17 cellular contexts compared by ENCODE assay signal in genomic region chr14:35391388-35391710, GRCh38. TPM values are rescaled to one million over a fixed set of nuclear protein-coding genes. Genes with fewer than 3 reads are reported as not detected.
A peak's percentile ranks its signal among the peaks of the same experiment; 100 is the strongest.
DNase-seq lines count a peak whose midpoint lies in the region; ATAC-seq and TF ChIP-seq lines count a peak whose summit lies in the region.
"Had no signal": no experiment of that assay in that cellular context is flagged by ENCODE, and none has a peak within 500 bp of the region (broad histone marks: within the 10 kb centered on the region; RNA-seq: fewer than 3 reads in every experiment).

No MANE protein-coding gene starts in this region.

- H3K23ac ChIP-seq in mesendoderm (ENCODE audit: low read length): no peak overlapping the region

- POLR2A ChIA-PET in A673 (lab: Charles Lee; ENCODE audit: low non-redundant PET) (interaction anchor here (0.7 kb wide), 1 partner anchor 731 kb away, joined by 4 read pairs; no protein-coding TSS in a partner anchor), HEK293 (lab: Yijun Ruan, JAX) (no interaction called here), RWPE1 (lab: Yijun Ruan, JAX; ENCODE audit: low non-redundant PET) (no interaction called here)

- no peaks in the 10 kb centered on the region for H3K27me3 ChIP-seq in A673 (replicated peaks; ENCODE audit: insufficient read depth, low read depth, low read length, poor library complexity)
- no peaks in the 10 kb centered on the region for H3K27me3 ChIP-seq in mesendoderm (ENCODE audit: insufficient read depth, low read length, poor library complexity)
- H3K27me3 ChIP-seq in sigmoid colon: no peaks in the 10 kb centered on the region
- H3K27me3 ChIP-seq: BE2C had no signal

- no peak overlapping the region for H2BK5ac ChIP-seq in mesendoderm (ENCODE audit: low read length)

- H3K4ac ChIP-seq in mesendoderm (ENCODE audit: low read depth, low read length): no peak overlapping the region

- H4K8ac ChIP-seq in mesendoderm (ENCODE audit: low read depth, low read length): no peak overlapping the region

- H3K9me3 ChIP-seq in A673 (ENCODE audit: low read depth, low read length, poor library complexity, severe bottlenecking) (no peaks in the 10 kb centered on the region), HEK293 (ENCODE audit: control insufficient read depth, insufficient read depth, low read depth, low read length) (no peaks in the 10 kb centered on the region), sigmoid colon (no peaks in the 10 kb centered on the region)
- H3K9me3 ChIP-seq: BE2C, Caco-2 had no signal

- BruUV-seq in A673 (replicated peaks; lab: Mats Ljungman, UMichigan): no TSS peak

- TF ChIP-seq CTCF in A673 (conservative IDR thresholded peaks at IDR 0.05; ENCODE audit: low read depth, low read length) (no peak), HEK293 (tag by site-specific recombination; IDR thresholded peaks at IDR 0.05) (no peak), RWPE1 (conservative IDR thresholded peaks at IDR 0.05; ENCODE audit: low read depth) (no peak), sigmoid colon (IDR thresholded peaks at IDR 0.05) (no peak)

- H3K18ac ChIP-seq in mesendoderm (ENCODE audit: low read length): no peak overlapping the region

- no peaks in the 10 kb centered on the region for H3K79me2 ChIP-seq in mesendoderm (ENCODE audit: control insufficient read depth, insufficient read depth, low read length)

- DNase-seq in A673 (ENCODE audit: low spot score) (no peak), RWPE1 (ENCODE audit: low spot score) (no peak), mesendoderm (no peak), sigmoid colon (no peak)
- DNase-seq: Caco-2; CD4-positive, alpha-beta T cell; DND-41; NCI-H1105; NCI-H2227 treated with DMSO at 0.1 percent for 48 hours; SW 1271; T-helper 17 cell had no signal

- no peak overlapping the region for H2AK5ac ChIP-seq in mesendoderm (ENCODE audit: low read length)

- no CpG with 5 or more reads among the region's 3 CpGs for WGBS in mesendoderm (ENCODE audit: extremely low coverage, insufficient coverage, low lambda C conversion rate)
- 92 to 95% methylated on average over 3 of the region's 3 CpGs for WGBS in sigmoid colon, 2 donors

- no peak overlapping the region for H3K9ac ChIP-seq in mesendoderm (ENCODE audit: low read length)
- H3K9ac ChIP-seq: KMS-11 had no signal

- H3K4me2 ChIP-seq in mesendoderm (ENCODE audit: low read length): no peak overlapping the region
- H3K4me2 ChIP-seq: KMS-11 had no signal

- H3K4me3 ChIP-seq in A673 (ENCODE audit: low read depth, low read length, poor library complexity, severe bottlenecking): no peak overlapping the region
- H3K4me3 ChIP-seq in HEK293 (ENCODE audit: low read depth, low read length): no peak overlapping the region
- H3K4me3 ChIP-seq in mesendoderm (ENCODE audit: low read length): no peak overlapping the region
- H3K4me3 ChIP-seq in sigmoid colon: no peak overlapping the region
- H3K4me3 ChIP-seq: SK-N-MC had no signal

- ATAC-seq in HG02870 (IDR thresholded peaks at IDR 0.05; ENCODE audit: unreplicated experiment) (no peak), GM21723 (IDR thresholded peaks at IDR 0.05; ENCODE audit: unreplicated experiment) (no peak)

- H2BK15ac ChIP-seq in mesendoderm (replicated peaks; ENCODE audit: low read depth): no peak overlapping the region

- peak overlapping the region; percentile 32 for H2BK120ac ChIP-seq in mesendoderm (ENCODE audit: low read depth, low read length)

- TF ChIP-seq POLR2A in sigmoid colon (IDR thresholded peaks at IDR 0.05): no peak

- peaks cover 18% of the 10 kb centered on the region for H3K4me1 ChIP-seq in A673 (ENCODE audit: insufficient read depth, low read length, poor library complexity, severe bottlenecking)
- H3K4me1 ChIP-seq in HEK293 (ENCODE audit: control insufficient read depth, insufficient read depth, low read length): no peaks in the 10 kb centered on the region
- peaks cover 7% of the 10 kb centered on the region for H3K4me1 ChIP-seq in mesendoderm (ENCODE audit: control insufficient read depth, low read depth, low read length)
- peaks cover 0 to 25% (median 22%) of the 10 kb centered on the region in 4 donors for H3K4me1 ChIP-seq in sigmoid colon
- H3K4me1 ChIP-seq: Caco-2 had no signal

- TF ChIP-seq EP300 in sigmoid colon (IDR thresholded peaks at IDR 0.05): no peak

- peak overlapping the region; percentile 37 for H3K27ac ChIP-seq in A673 (ENCODE audit: low read depth, low read length, poor library complexity, severe bottlenecking)
- no peak overlapping the region for H3K27ac ChIP-seq in HEK293 (ENCODE audit: extremely low read depth, low read depth, low read length)
- H3K27ac ChIP-seq in RWPE1: peak overlapping the region; percentile 38
- no peak overlapping the region for H3K27ac ChIP-seq in mesendoderm (ENCODE audit: low read depth, low read length)
- H3K27ac ChIP-seq in sigmoid colon: no peak overlapping the region
- H3K27ac ChIP-seq: KMS-11, SK-N-MC had no signal

- H3K36me3 ChIP-seq in A673 (ENCODE audit: insufficient read depth, low read length, poor library complexity, severe bottlenecking) (no peaks in the 10 kb centered on the region), HEK293 (ENCODE audit: control insufficient read depth in 2 of 2, insufficient read depth in 1 of 2, low read length in 2 of 2) (no peaks in the 10 kb centered on the region), mesendoderm (ENCODE audit: control insufficient read depth, insufficient read depth, low read length) (no peaks in the 10 kb centered on the region), sigmoid colon (no peaks in the 10 kb centered on the region)
- H3K36me3 ChIP-seq: BE2C had no signal

- no peak overlapping the region for H4K5ac ChIP-seq in mesendoderm (ENCODE audit: low read length)

- CTCF ChIA-PET in A673 (lab: Charles Lee) (interaction anchor here (0.6 kb wide), 1 partner anchor 408 kb away, joined by 5 read pairs; no protein-coding TSS in a partner anchor), HEK293 (lab: Yijun Ruan, JAX) (no interaction called here), RWPE1 (lab: Yijun Ruan, JAX) (interaction anchor here (0.6 kb wide), 1 partner anchor 251 kb away, joined by 3 read pairs; no protein-coding TSS in a partner anchor)

- H3K56ac ChIP-seq in mesendoderm (ENCODE audit: low read length): no peak overlapping the region

- intact Hi-C loops in A673 (cut with micrococcal nuclease; ENCODE audit: unreplicated experiment): no loop called here
- intact Hi-C loops in sigmoid colon (cut with DNase I): no loop called here

- H3K79me1 ChIP-seq in mesendoderm (ENCODE audit: low read length): no peaks in the 10 kb centered on the region

TF ChIP-seq in HEK293, 187 proteins besides CTCF, POLR2A, EP300 and RAD21:
- TF ChIP-seq ZNF792 (tag by site-specific recombination; IDR thresholded peaks at IDR 0.05) (no peak), GLIS1 (tag by site-specific recombination; IDR thresholded peaks at IDR 0.05) (peak; percentile 24; the same call in 1 of the 2 replicates)

RNA-seq across cellular contexts. Expression of gene NFKBIA, which starts 13.2 kb away (rescaled TPM):
- total RNA-seq in A673 (2021) (69.9 and 73.9 TPM in 2 replicates), sigmoid colon (100 to 1,000 TPM; 258 to 340 (median 289) TPM)
- polyA plus RNA-seq in mesendoderm (2013, experiment 1 of 2): 49.3 TPM
- 45.6 TPM for polyA plus RNA-seq in mesendoderm (2013, experiment 2 of 2)
- 100 to 1,000 TPM in 2 of 3 donors, 10 to 100 TPM in 1; 95.5 to 188 (median 158) TPM for polyA plus RNA-seq in sigmoid colon

Comparison
In these comparisons a context has a peak if more than half of its experiments do, and no peak if none do; other contexts are left out.
1. H3K27ac ChIP-seq: peak in A673 (single experiment) and RWPE1 (single experiment); none in HEK293 (single experiment), mesendoderm (single experiment) and sigmoid colon (0 of 4).